Comparison of ENCODE assay signal across 1 cellular context in the genomic region with DNA sequence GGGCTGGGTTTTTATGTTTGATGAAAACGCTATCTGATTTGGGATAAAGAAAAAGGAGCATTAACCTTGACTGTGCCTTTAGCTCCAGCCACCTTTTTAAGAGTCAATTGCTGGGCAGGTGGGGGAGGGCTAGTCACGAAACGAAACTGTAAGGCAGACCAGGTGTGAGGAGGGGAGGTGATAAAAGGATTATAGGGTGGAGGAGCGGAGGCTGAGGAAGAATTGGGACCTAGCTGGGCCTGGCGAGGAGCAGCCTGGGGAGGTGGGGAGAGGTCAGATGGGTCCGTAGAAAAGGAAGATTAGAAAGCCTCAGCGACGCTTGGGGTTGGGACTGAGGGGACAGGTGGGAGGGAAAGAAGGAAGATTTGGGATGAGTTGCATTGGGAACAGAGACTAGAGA. TPM values are rescaled to one million over a fixed set of nuclear protein-coding genes. Genes with fewer than 3 reads are reported as not detected.
"Had no signal": no experiment of that assay in that cellular context is flagged by ENCODE, and none has a peak within 500 bp of the region (broad histone marks: within the 10 kb centered on the region; RNA-seq: fewer than 3 reads in every experiment).

No MANE protein-coding gene starts in this region.

RNA-seq across cellular contexts. Expression of gene CYP1B1, which starts 8.6 kb away (rescaled TPM):
- total RNA-seq: cardiac muscle cell had no signal
